Comparison of ENCODE assay signal across 15 cellular contexts in genomic region chr17:17380156-17380925, GRCh38.
"Had no signal": no experiment of that assay in that cellular context is flagged by ENCODE, and none has a peak within 500 bp of the region (broad histone marks: within the 10 kb centered on the region; RNA-seq: fewer than 3 reads in every experiment).

No MANE protein-coding gene starts in this region.

- DNase-seq: activated naive CD4-positive, alpha-beta T cell treated with anti-CD3 and anti-CD28 coated beads, Interleukin-2, amount 50 U/mL, for 16 hours; activated T-cell treated with anti-CD3 and anti-CD28 coated beads, Interleukin-2, amount 50 U/mL, for 1 hour; adrenal gland; central memory CD4-positive, alpha-beta T cell; cortex of kidney; effector CD8-positive, alpha-beta T cell; gastrocnemius medialis; stimulated activated CD4-positive, alpha-beta T cell treated with anti-CD3 and anti-CD28 coated beads, Interleukin-4, amount 100 ng/mL, for 1 hour; stimulated activated CD8-positive, alpha-beta memory T cell treated with anti-CD3 and anti-CD28 coated beads, Interleukin-4, amount 100 ng/mL, for 48 hours; stimulated activated naive CD8-positive, alpha-beta T cell treated with anti-CD3 and anti-CD28 coated beads, Interleukin-15, Interleukin-2, amounts not matched to agents 100 U/mL and 50 U/mL, for 24 hours; upper lobe of left lung had no signal

- H3K4me3 ChIP-seq: adrenal gland, gastrocnemius medialis, prostate gland, upper lobe of left lung had no signal

- ATAC-seq: activated CD4-positive, CD25-positive, alpha-beta regulatory T cell treated with anti-CD3 and anti-CD28 coated beads, Interleukin-2, amount 50 U/mL, for 24 hours; gastrocnemius medialis; stimulated activated naive CD8-positive, alpha-beta T cell treated with anti-CD3 and anti-CD28 coated beads, Interleukin-15, Interleukin-2, amounts not matched to agents 100 U/mL and 50 U/mL, for 24 hours had no signal

- H3K4me3 Mint-ChIP-seq: T-helper 2 cell treated with Interferon-gamma antibody and Interleukin-4, amounts not matched to agents 5 μg/mL and 100 μg/mL, for 36 hours had no signal

- H3K4me1 ChIP-seq: adrenal gland, gastrocnemius medialis, prostate gland had no signal

- H3K27ac Mint-ChIP-seq: T-helper 2 cell treated with Interferon-gamma antibody and Interleukin-4, amounts not matched to agents 5 μg/mL and 100 μg/mL, for 36 hours had no signal

- H3K36me3 ChIP-seq: adrenal gland, gastrocnemius medialis, neutrophil, prostate gland, upper lobe of left lung had no signal

- H3K27me3 ChIP-seq: adrenal gland, gastrocnemius medialis, neutrophil, upper lobe of left lung had no signal

- H3K9me3 Mint-ChIP-seq: T-helper 2 cell treated with Interferon-gamma antibody and Interleukin-4, amounts not matched to agents 5 μg/mL and 100 μg/mL, for 36 hours had no signal

- H3K9me3 ChIP-seq: adrenal gland, gastrocnemius medialis, neutrophil, prostate gland, upper lobe of left lung had no signal

- H3K27ac ChIP-seq: adrenal gland, gastrocnemius medialis, neutrophil, prostate gland, upper lobe of left lung had no signal
